In genomic region chr18:67243799-67244587, GRCh38 we compare ENCODE assay signal across 8 cellular contexts.
DNase-seq lines count a peak whose midpoint lies in the region; ATAC-seq and TF ChIP-seq lines count a peak whose summit lies in the region.

No MANE protein-coding gene starts in this region.

- H3K9me3 ChIP-seq in heart right ventricle: no peaks in the 10 kb centered on the region
- no peaks in the 10 kb centered on the region for H3K9me3 ChIP-seq in effector memory CD4-positive, alpha-beta T cell (ENCODE audit: control insufficient read depth, low read length)
- H3K9me3 ChIP-seq in upper lobe of right lung: no peaks in the 10 kb centered on the region

- no peaks in the 10 kb centered on the region for H3K36me3 ChIP-seq in heart right ventricle
- no peaks in the 10 kb centered on the region for H3K36me3 ChIP-seq in effector memory CD4-positive, alpha-beta T cell (ENCODE audit: control insufficient read depth, insufficient read depth, low read length)
- H3K36me3 ChIP-seq in upper lobe of right lung: no peaks in the 10 kb centered on the region

- H3K27me3 ChIP-seq in heart right ventricle: no peaks in the 10 kb centered on the region
- H3K27me3 ChIP-seq in effector memory CD4-positive, alpha-beta T cell (replicated peaks; ENCODE audit: control insufficient read depth, insufficient read depth, low read length, poor library complexity, severe bottlenecking): no peaks in the 10 kb centered on the region
- no peaks in the 10 kb centered on the region for H3K27me3 ChIP-seq in upper lobe of right lung

- DNase-seq in heart right ventricle (no peak), Right ventricle myocardium inferior (ENCODE audit: missing footprints) (no peak), LHCN-M2 (ENCODE audit: low read depth) (peak; percentile 64), upper lobe of right lung (no peak), epidermal melanocyte (ENCODE audit: insufficient read length, low spot score) (no peak)
- DNase-seq in effector memory CD4-positive, alpha-beta T cell: no peak

- ATAC-seq in heart right ventricle (no peak), Right ventricle myocardium inferior (no peak), upper lobe of right lung (no peak), HG03139 (IDR thresholded peaks at IDR 0.05; ENCODE audit: unreplicated experiment) (no peak), GM18870 (IDR thresholded peaks at IDR 0.05; ENCODE audit: unreplicated experiment) (no peak)

- H3K27ac ChIP-seq in heart right ventricle (no peak overlapping the region), upper lobe of right lung (no peak overlapping the region)
- H3K27ac ChIP-seq in effector memory CD4-positive, alpha-beta T cell (ENCODE audit: insufficient read depth, low read length, poor library complexity, severe bottlenecking): no peak overlapping the region

- intact Hi-C loops in heart right ventricle (cut with DNase I) (no loop called here), Right ventricle myocardium inferior (cut with DNase I) (no loop called here), upper lobe of right lung (cut with DNase I) (no loop called here)

- TF ChIP-seq CTCF in heart right ventricle (IDR thresholded peaks at IDR 0.05): no peak
- no peak for TF ChIP-seq CTCF in upper lobe of right lung (IDR thresholded peaks at IDR 0.05)

- WGBS in heart right ventricle, 2 donors: 32 to 45% methylated on average over 3 of the region's 3 CpGs

- peaks cover 0 to 4% (median 0%) of the 10 kb centered on the region in 9 donors for H3K4me1 ChIP-seq in heart right ventricle
- H3K4me1 ChIP-seq in effector memory CD4-positive, alpha-beta T cell (ENCODE audit: control insufficient read depth, insufficient read depth, low read length, poor library complexity, severe bottlenecking): peaks cover 3% of the 10 kb centered on the region
- H3K4me1 ChIP-seq in upper lobe of right lung: no peaks in the 10 kb centered on the region

- H3K4me3 ChIP-seq in heart right ventricle (peak overlapping the region in 6 of 10 donors; percentile 0 to 20 (median 16)), upper lobe of right lung (peak overlapping the region; percentile 27)
- peak overlapping the region; percentile 35 for H3K4me3 ChIP-seq in effector memory CD4-positive, alpha-beta T cell (ENCODE audit: insufficient read depth, low read depth, low read length, poor library complexity, severe bottlenecking)
